21 cellular contexts compared by ENCODE assay signal in the genomic region with DNA sequence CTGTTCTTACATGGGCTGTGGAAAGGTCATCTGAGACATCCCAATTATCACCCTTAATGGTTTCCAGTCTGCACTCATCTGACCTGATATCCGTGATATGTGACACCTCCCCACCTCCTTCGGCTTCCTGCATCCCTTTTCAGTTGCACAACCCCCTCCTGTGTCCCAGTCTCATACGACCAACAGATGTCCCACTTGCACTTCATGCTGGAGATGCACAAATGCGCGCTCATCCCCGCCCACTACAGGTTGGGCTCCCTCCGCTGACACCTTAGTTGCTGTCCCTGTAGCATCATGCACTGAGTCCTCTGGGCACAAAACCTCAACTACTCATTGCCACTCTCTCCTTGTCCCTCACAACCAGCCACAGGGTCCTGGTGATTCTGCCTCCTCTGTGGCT.
DNase-seq lines count a peak whose midpoint lies in the region; ATAC-seq and TF ChIP-seq lines count a peak whose summit lies in the region.
"Had no signal": no experiment of that assay in that cellular context is flagged by ENCODE, and none has a peak within 500 bp of the region (broad histone marks: within the 10 kb centered on the region; RNA-seq: fewer than 3 reads in every experiment).

No MANE protein-coding gene starts in this region.

- intact Hi-C loops in left cardiac atrium (cut with DNase I): no loop called here
- intact Hi-C loops in left ventricle myocardium superior (cut with micrococcal nuclease): no loop called here
- intact Hi-C loops in left lung (cut with DNase I): no loop called here

- no peaks in the 10 kb centered on the region for H3K27me3 ChIP-seq in left lung
- H3K27me3 ChIP-seq: sigmoid colon, stomach had no signal

- ATAC-seq in left cardiac atrium: peak; percentile 27 to 32
- ATAC-seq in left ventricle myocardium superior: no peak
- ATAC-seq in left lung: no peak
- ATAC-seq in GM19463 (IDR thresholded peaks at IDR 0.05; ENCODE audit: unreplicated experiment): no peak
- ATAC-seq: lower lobe of right lung had no signal

- DNase-seq in left cardiac atrium (peak; percentile 26), left ventricle myocardium superior (no peak), NCI-H510A (lab: John Stamatoyannopoulos, UW) (peak; percentile 50), ecto neural progenitor cell (ENCODE audit: low spot score) (peak; percentile 40), left lung (no peak), NCI-H774 (lab: John Stamatoyannopoulos, UW) (no peak), SW 1271 (lab: John Stamatoyannopoulos, UW) (no peak)
- DNase-seq: activated CD4-positive, alpha-beta T cell treated with anti-CD3 and anti-CD28 coated beads, Interleukin-2, amount 10 ng/mL, durations not matched to agents 7 days and 5 days; activated CD8-positive, alpha-beta memory T cell treated with anti-CD3 and anti-CD28 coated beads, Interleukin-2, amount 50 U/mL, for 4 hours; activated effector memory CD4-positive, alpha-beta T cell treated with anti-CD3 and anti-CD28 coated beads, Interleukin-2, amount 50 U/mL, for 16 hours; amniotic stem cell; CD8-positive, alpha-beta memory T cell; central memory CD4-positive, alpha-beta T cell; effector memory CD4-positive, alpha-beta T cell; HCEC 1CT; lower lobe of right lung; naive B cell; sigmoid colon; stomach had no signal

- H3K9me3 ChIP-seq in left lung: no peaks in the 10 kb centered on the region
- H3K9me3 ChIP-seq: lower lobe of right lung, sigmoid colon, stomach had no signal

- no peak overlapping the region for H3K27ac ChIP-seq in left lung
- H3K27ac ChIP-seq: lower lobe of right lung, parathyroid adenoma, sigmoid colon, stomach had no signal

- no peaks in the 10 kb centered on the region for H3K4me1 ChIP-seq in left lung
- H3K4me1 ChIP-seq: lower lobe of right lung, parathyroid adenoma, sigmoid colon, stomach had no signal

- H3K36me3 ChIP-seq in left lung: no peaks in the 10 kb centered on the region
- H3K36me3 ChIP-seq: lower lobe of right lung, sigmoid colon, stomach had no signal

- H3K4me3 ChIP-seq in left lung: no peak overlapping the region
- H3K4me3 ChIP-seq: lower lobe of right lung, sigmoid colon, stomach had no signal

- TF ChIP-seq CTCF in left lung (IDR thresholded peaks at IDR 0.05): no peak

Comparison
In these comparisons a context has a peak if more than half of its experiments do, and no peak if none do; other contexts are left out.
1. ATAC-seq: peak in left cardiac atrium (2 of 2); none in left ventricle myocardium superior (single experiment), left lung (single experiment) and GM19463 (single experiment).
2. DNase-seq: peak in left cardiac atrium (single experiment), NCI-H510A (single experiment) and ecto neural progenitor cell (single experiment); none in left ventricle myocardium superior (single experiment), left lung (0 of 2), NCI-H774 (single experiment) and SW 1271 (0 of 2).